In the genomic region with DNA sequence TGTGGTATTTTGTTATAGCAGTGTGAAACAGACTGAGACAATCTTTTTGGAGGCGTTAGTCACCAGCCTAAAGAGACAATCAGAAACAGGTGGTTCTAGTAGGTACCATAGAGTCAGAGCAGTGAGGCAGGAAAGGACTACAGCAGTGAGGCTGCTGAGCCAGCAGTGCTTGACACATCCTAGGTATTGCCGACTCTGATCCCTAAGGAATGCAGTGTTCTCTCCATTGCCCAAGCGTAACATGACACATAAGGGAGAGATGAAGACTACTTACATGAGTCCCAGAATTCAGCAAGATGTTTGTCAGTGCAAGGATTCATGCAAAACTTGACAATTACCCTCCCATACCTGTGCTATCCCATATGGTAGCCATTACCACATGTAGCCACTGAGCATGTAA, we compare ENCODE assay signal across 2 cellular contexts.
TF ChIP-seq lines count a peak whose summit lies in the region.

No MANE protein-coding gene starts in this region.

TF ChIP-seq in A549, 52 proteins besides CTCF, POLR2A, EP300 and RAD21:
- TF ChIP-seq HDAC2 (IDR thresholded peaks at IDR 0.05) (no peak), MAFK (IDR thresholded peaks at IDR 0.05; ENCODE audit: partially characterized antibody) (peak; percentile 88)

TF ChIP-seq in IMR-90, 13 proteins besides CTCF, POLR2A, EP300 and RAD21:
- TF ChIP-seq CEBPB (IDR thresholded peaks at IDR 0.05; ENCODE audit: low read depth, low read length): peak; percentile 63; the same call in 1 of the 2 replicates
- TF ChIP-seq MAFK (IDR thresholded peaks at IDR 0.05; ENCODE audit: low read depth, low read length): peak; percentile 92
- no peak for TF ChIP-seq BHLHE40 (IDR thresholded peaks at IDR 0.05; ENCODE audit: low read depth, low read length)
TF ChIP-seq in IMR-90: peak in this region for 2.
